ENCODE assay signal across 19 cellular contexts in genomic region chr18:6857305-6857704, GRCh38.
DNase-seq lines count a peak whose midpoint lies in the region; ATAC-seq, FAIRE-seq and TF ChIP-seq lines count a peak whose summit lies in the region.
"Had no signal": no experiment of that assay in that cellular context is flagged by ENCODE, and none has a peak within 500 bp of the region (broad histone marks: within the 10 kb centered on the region; RNA-seq: fewer than 3 reads in every experiment).

No MANE protein-coding gene starts in this region.

- H3K9me1 ChIP-seq in K562 (ENCODE audit: control insufficient read depth, insufficient read depth, low read length), result no peaks in the 10 kb centered on the region

- H3K9me3 ChIP-seq in HEK293 (ENCODE audit: control insufficient read depth, insufficient read depth, low read depth, low read length), result no peaks in the 10 kb centered on the region
- H3K9me3 ChIP-seq in K562 (replicated peaks; ENCODE audit: control insufficient read depth, insufficient read depth, low read depth, low read length), result no peaks in the 10 kb centered on the region
- H3K9me3 ChIP-seq: A549, HAP-1 had no signal

- H3K27me3 Mint-ChIP-seq in nephron progenitor cell (ENCODE audit: low read depth, poor library complexity), result no peaks in the 10 kb centered on the region

- H3K27ac Mint-ChIP-seq in nephron progenitor cell, result peak overlapping the region; percentile 2
- H3K27ac Mint-ChIP-seq: CD14-positive monocyte; CD8-positive, alpha-beta T cell had no signal

- no TSS peak for BruUV-seq in K562 (replicated peaks; lab: Mats Ljungman, UMichigan)

- WGBS in K562 (ENCODE audit: insufficient coverage, low coverage, missing lambda C conversion rate), result 16% methylated on average over 11 of the region's 11 CpGs

- intact Hi-C loops in K562 (cut with micrococcal nuclease), result no loop called here

- H3K79me2 ChIP-seq in K562 (ENCODE audit: control insufficient read depth, insufficient read depth, low read length), result no peaks in the 10 kb centered on the region

- DNase-seq in K562 (ENCODE audit: extremely low read depth in 1 of 4, low spot score in 3 of 4), result peak in 1 of 4 experiments; percentile 16
- peak; percentile 13 for DNase-seq in fibroblast of villous mesenchyme (ENCODE audit: low read depth)
- DNase-seq in nephron progenitor cell, result no peak
- no peak for DNase-seq in activated naive CD4-positive, alpha-beta T cell (lab: John Stamatoyannopoulos, UW)
- no peak for DNase-seq in OCI-M2 (lab: John Stamatoyannopoulos, UW; ENCODE audit: unreplicated experiment)
- DNase-seq: CD8-positive, alpha-beta T cell; COR-L47; DND-41; GF-D8; GM23248; Karpas-422 had no signal

- H4K20me1 ChIP-seq in K562 (replicated peaks; ENCODE audit: control insufficient read depth, insufficient read depth, low read length), result no peaks in the 10 kb centered on the region

- FAIRE-seq in K562 (lab: Jason Lieb, UNC), result no peak
- FAIRE-seq: A549, HepG2, HTR-8/SVneo had no signal

- H3K27me3 ChIP-seq in K562 (ENCODE audit: control insufficient read depth in 2 of 2, insufficient read depth in 2 of 2, low read length in 2 of 2), result no peaks in the 10 kb centered on the region

- TF ChIP-seq CTCF in HEK293 (tag by site-specific recombination; IDR thresholded peaks at IDR 0.05) (no peak), K562 (IDR thresholded peaks at IDR 0.05 in 2 of 3, conservative IDR thresholded peaks at IDR 0.05 in 1 of 3; ENCODE audit: insufficient read depth in 2 of 3, low read depth in 1 of 3, low read length in 3 of 3) (no peak), fibroblast of villous mesenchyme (IDR thresholded peaks at IDR 0.05; ENCODE audit: insufficient read depth, low read depth, low read length) (no peak), nephron progenitor cell (IDR thresholded peaks at IDR 0.05) (no peak)

- H3K9me3 Mint-ChIP-seq in nephron progenitor cell, result peaks cover 30% of the 10 kb centered on the region
- H3K9me3 Mint-ChIP-seq: CD8-positive, alpha-beta T cell had no signal

- H3K9ac ChIP-seq in K562 (ENCODE audit: insufficient read depth in 1 of 2, low read depth in 2 of 2, low read length in 2 of 2), result no peak overlapping the region
- H3K9ac ChIP-seq: GM23248 had no signal

- H3K36me3 ChIP-seq in HEK293 (ENCODE audit: control insufficient read depth in 2 of 2, insufficient read depth in 1 of 2, low read length in 2 of 2) (no peaks in the 10 kb centered on the region), K562 (ENCODE audit: control insufficient read depth, insufficient read depth, low read length) (no peaks in the 10 kb centered on the region)
- H3K36me3 ChIP-seq: HAP-1 had no signal

- TF ChIP-seq RAD21 in K562 (CRISPR knock-in tag; conservative IDR thresholded peaks at IDR 0.05 in 1 of 2, IDR thresholded peaks at IDR 0.05 in 1 of 2), result no peak

- ATAC-seq in K562 (peak; percentile 39; the same call in 1 of the 3 replicates), HG02973 (IDR thresholded peaks at IDR 0.05; ENCODE audit: unreplicated experiment) (no peak), HG02870 (IDR thresholded peaks at IDR 0.05; ENCODE audit: unreplicated experiment) (no peak)
- ATAC-seq: A549; CD8-positive, alpha-beta T cell; HepG2 had no signal

- CTCF ChIA-PET in HEK293 (lab: Yijun Ruan, JAX) (interaction anchor here (0.6 kb wide), 1 partner anchor 332 kb away, joined by 3 read pairs; no protein-coding TSS in a partner anchor), K562 (lab: Yijun Ruan, JAX; ENCODE audit: low intra/inter-chr PET ratio) (no interaction called here)

- TF ChIP-seq POLR2A in K562 (conservative IDR thresholded peaks at IDR 0.05), result no peak

- H3K27ac ChIP-seq in HEK293 (ENCODE audit: extremely low read depth, low read depth, low read length) (no peak overlapping the region), K562 (ENCODE audit: extremely low read depth, low read depth, low read length) (no peak overlapping the region)
- H3K27ac ChIP-seq: A549, GM23248 had no signal

- H3K4me3 Mint-ChIP-seq in nephron progenitor cell, result no peak overlapping the region
- H3K4me3 Mint-ChIP-seq: CD14-positive monocyte; CD8-positive, alpha-beta T cell had no signal

- no peak for TF ChIP-seq EP300 in K562 (IDR thresholded peaks at IDR 0.05; ENCODE audit: low read length)

- H3K4me1 ChIP-seq in HEK293 (ENCODE audit: control insufficient read depth, insufficient read depth, low read length) (peaks cover 4% of the 10 kb centered on the region; the same call in 1 of the 2 replicates), K562 (replicated peaks in 1 of 2; ENCODE audit: control insufficient read depth in 2 of 2, insufficient read depth in 2 of 2, low read length in 2 of 2) (peaks cover 0 to 9% of the 10 kb centered on the region in 2 experiments; a peak in 1 of 5 replicates)
- H3K4me1 ChIP-seq: A549, HAP-1 had no signal

- H3K4me2 ChIP-seq in K562 (ENCODE audit: insufficient read depth, low read length), result no peak overlapping the region
- H3K4me2 ChIP-seq: A549 had no signal

- in situ Hi-C loops in K562 (cut with MboI), result no loop called here

- H3K4me3 ChIP-seq in HEK293 (ENCODE audit: low read depth, low read length) (no peak overlapping the region), K562 (no peak overlapping the region), fibroblast of villous mesenchyme (ENCODE audit: low read depth, low read length) (no peak overlapping the region)
- H3K4me3 ChIP-seq: A549, GM23248, HAP-1 had no signal

- peaks cover 79% of the 10 kb centered on the region for H3K36me3 Mint-ChIP-seq in nephron progenitor cell (ENCODE audit: low read depth)
- H3K36me3 Mint-ChIP-seq: CD14-positive monocyte; CD8-positive, alpha-beta T cell had no signal

- peaks cover 8% of the 10 kb centered on the region for H3K4me1 Mint-ChIP-seq in nephron progenitor cell
- H3K4me1 Mint-ChIP-seq: CD14-positive monocyte had no signal

- POLR2A ChIA-PET in HEK293 (lab: Yijun Ruan, JAX) (no interaction called here), K562 (lab: Yijun Ruan, JAX) (interaction anchor here (0.6 kb wide), 1 partner anchor 109 kb away, joined by 3 read pairs; no protein-coding TSS in a partner anchor)

- H2AFZ ChIP-seq in K562 (ENCODE audit: low read depth, low read length), result no peak overlapping the region
- H2AFZ ChIP-seq: GM23248 had no signal

TF ChIP-seq in HEK293, 187 proteins besides CTCF, POLR2A, EP300 and RAD21:
- TF ChIP-seq ZIC2 (tag by site-specific recombination; IDR thresholded peaks at IDR 0.05), result 0 out of 2 replicates have a peak, but pooled peaks have one; percentile 46
- TF ChIP-seq ZSCAN30 (tag by site-specific recombination; IDR thresholded peaks at IDR 0.05), result 0 out of 2 replicates have a peak, but pooled peaks have one; percentile 26
- peak; percentile 60 for TF ChIP-seq GLIS1 (tag by site-specific recombination; IDR thresholded peaks at IDR 0.05)
- peak; percentile 22; the same call in 1 of the 2 replicates for TF ChIP-seq FEZF1 (tag by site-specific recombination; IDR thresholded peaks at IDR 0.05)
- no peak for TF ChIP-seq ZEB2 (tag by site-specific recombination; IDR thresholded peaks at IDR 0.05)
- TF ChIP-seq ZNF398 (tag by site-specific recombination; IDR thresholded peaks at IDR 0.05), result peak; percentile 64
- TF ChIP-seq ZNF433 (tag by site-specific recombination; IDR thresholded peaks at IDR 0.05; ENCODE audit: low read depth), result no peak
- no peak for TF ChIP-seq KLF9 (tag by site-specific recombination; IDR thresholded peaks at IDR 0.05; ENCODE audit: low read depth)

TF ChIP-seq in K562, 482 proteins besides CTCF, POLR2A, EP300 and RAD21 (continues in another document):
- TF ChIP-seq HBP1 (CRISPR knock-in tag; IDR thresholded peaks at IDR 0.05), result no peak
- no peak for TF ChIP-seq MAFG (tag; conservative IDR thresholded peaks at IDR 0.05)
- no peak for TF ChIP-seq FOXP4 (CRISPR knock-in tag; IDR thresholded peaks at IDR 0.05; ENCODE audit: borderline replicate concordance)
- TF ChIP-seq ZNF232 (CRISPR knock-in tag; IDR thresholded peaks at IDR 0.05), result no peak
- no peak for TF ChIP-seq HNRNPUL1 (IDR thresholded peaks at IDR 0.05; ENCODE audit: low read length)
- TF ChIP-seq ZNF23 (CRISPR knock-in tag; IDR thresholded peaks at IDR 0.05), result no peak

Comparison
In these comparisons a context has a peak if more than half of its experiments do, and no peak if none do; other contexts are left out.
1. Of the 44 proteins assayed by ChIP-seq in both K562 and HEK293: peak only in K562: none; only in HEK293: ZNF398; in both: none; in neither: 43.